22 cellular contexts compared by ENCODE assay signal in genomic region chr5:432928-433791, GRCh38. TPM values are rescaled to one million over a fixed set of nuclear protein-coding genes. Genes with fewer than 3 reads are reported as not detected.
DNase-seq lines count a peak whose midpoint lies in the region; TF ChIP-seq lines count a peak whose summit lies in the region.
"Had no signal": no experiment of that assay in that cellular context is flagged by ENCODE, and none has a peak within 500 bp of the region (broad histone marks: within the 10 kb centered on the region; RNA-seq: fewer than 3 reads in every experiment).

No MANE protein-coding gene starts in this region.

- WGBS in sigmoid colon, 2 donors, result 88% methylated on average over 23 of the region's 23 CpGs

- TF ChIP-seq EP300 in sigmoid colon (IDR thresholded peaks at IDR 0.05), result no peak

- no peak for TF ChIP-seq POLR2A in sigmoid colon (IDR thresholded peaks at IDR 0.05)

- intact Hi-C loops in sigmoid colon (cut with DNase I), result no loop called here

- H3K27ac ChIP-seq in sigmoid colon, result no peak overlapping the region
- H3K27ac ChIP-seq: A549, breast epithelium, colonic mucosa, neural progenitor cell, SJCRH30 had no signal

- H3K36me3 ChIP-seq in sigmoid colon (no peaks in the 10 kb centered on the region), MG63 (peaks cover 24% of the 10 kb centered on the region)
- H3K36me3 ChIP-seq: BE2C, breast epithelium, colonic mucosa, neural progenitor cell, SJCRH30, upper lobe of left lung had no signal

- peaks cover 0 to 7% (median 0%) of the 10 kb centered on the region in 4 donors for H3K4me1 ChIP-seq in sigmoid colon
- H3K4me1 ChIP-seq: A549, BE2C, breast epithelium, colonic mucosa, neural progenitor cell, SJCRH30 had no signal

- H3K9me3 ChIP-seq in sigmoid colon, result no peaks in the 10 kb centered on the region
- H3K9me3 ChIP-seq in MG63, result no peaks in the 10 kb centered on the region
- H3K9me3 ChIP-seq: A549, BE2C, breast epithelium, colonic mucosa, SJCRH30, upper lobe of left lung had no signal

- H3K4me3 ChIP-seq in sigmoid colon (no peak overlapping the region), MG63 (no peak overlapping the region)
- H3K4me3 ChIP-seq: A549, breast epithelium, colonic mucosa, neural progenitor cell, SJCRH30, smooth muscle cell, upper lobe of left lung had no signal

- TF ChIP-seq CTCF in sigmoid colon (IDR thresholded peaks at IDR 0.05), result no peak

- DNase-seq in activated CD8-positive, alpha-beta memory T cell treated with anti-CD3 and anti-CD28 coated beads, Interleukin-2, amount 50 U/mL, for 48 hours, result peak; percentile 40
- no peak for DNase-seq in activated CD8-positive, alpha-beta memory T cell treated with anti-CD3 and anti-CD28 coated beads, Interleukin-2, amount 50 U/mL, for 4 hours
- DNase-seq in HT-29 (ENCODE audit: low spot score) (peak; percentile 31), left kidney (ENCODE audit: low read depth, low spot score) (peak; percentile 7), sigmoid colon (peak; percentile 33), hepatic stellate cell (ENCODE audit: low spot score) (no peak), MG63 (no peak), DMS 273 treated with DMSO at 0.1 percent for 48 hours (lab: John Stamatoyannopoulos, UW) (no peak)
- DNase-seq: activated CD4-positive, alpha-beta T cell treated with anti-CD3 and anti-CD28 coated beads for 48 hours; activated gamma-delta T cell; BE2C; colonic mucosa; NCI-H146; NCI-H510A treated with DMSO at 0.1 percent for 48 hours; NK-92 treated with Interleukin-12 subunit alpha and Interleukin-12 subunit beta, amount 100 ng/mL, for 24 hours; SJCRH30; stimulated activated CD4-positive, alpha-beta T cell treated with anti-CD3 and anti-CD28 coated beads, Interleukin-4, amount 100 ng/mL, for 1 hour had no signal

- H3K27me3 ChIP-seq in sigmoid colon (peaks cover 0 to 17% (median 2%) of the 10 kb centered on the region in 3 donors), MG63 (no peaks in the 10 kb centered on the region)
- H3K27me3 ChIP-seq: BE2C, breast epithelium, colonic mucosa, neural progenitor cell, SJCRH30, upper lobe of left lung had no signal

RNA-seq across cellular contexts. Expression of gene EXOC3, which starts 9.8 kb away (rescaled TPM):
- 65.7 and 74.3 TPM in 2 replicates for total RNA-seq in HT-29 (2014; rRNA removed; shearing (Covaris generic))
- 10 to 100 TPM; 45.7 to 68.7 (median 48.5) TPM for total RNA-seq in sigmoid colon
- 10 to 100 TPM; 18.6 to 60.9 (median 36.1) TPM for polyA plus RNA-seq in sigmoid colon
- 11.3 and 19.4 TPM in 2 replicates for total RNA-seq in MG63 (2014; rRNA removed; shearing (Covaris generic); ENCODE audit: low replicate concordance)

Comparison
In these comparisons a context has a peak if more than half of its experiments do, and no peak if none do; other contexts are left out.
1. DNase-seq: peak in activated CD8-positive, alpha-beta memory T cell treated with anti-CD3 and anti-CD28 coated beads, Interleukin-2, amount 50 U/mL, for 48 hours (single experiment), HT-29 (single experiment), left kidney (single experiment) and sigmoid colon (single experiment); none in activated CD8-positive, alpha-beta memory T cell treated with anti-CD3 and anti-CD28 coated beads, Interleukin-2, amount 50 U/mL, for 4 hours (single experiment), hepatic stellate cell (single experiment), MG63 (single experiment) and DMS 273 treated with DMSO at 0.1 percent for 48 hours (single experiment).